In genomic region chr18:25725461-25725860, GRCh38 we compare ENCODE assay signal across 23 cellular contexts.
"Had no signal": no experiment of that assay in that cellular context is flagged by ENCODE, and none has a peak within 500 bp of the region (broad histone marks: within the 10 kb centered on the region; RNA-seq: fewer than 3 reads in every experiment).

No MANE protein-coding gene starts in this region.

- H3K27ac Mint-ChIP-seq: memory B cell, progenitor cell of endocrine pancreas, type B pancreatic cell had no signal

- H3K4me3 ChIP-seq: dorsolateral prefrontal cortex, esophagus muscularis mucosa, gastroesophageal sphincter, left ventricle myocardium inferior, lower lobe of right lung, pancreas, thyroid gland, uterus had no signal

- ATAC-seq: gastroesophageal sphincter, left cardiac atrium, lower lobe of right lung, pancreas, right cardiac atrium had no signal

- H3K27me3 ChIP-seq: pancreas, thyroid gland, uterus had no signal

- H3K4me1 ChIP-seq: esophagus muscularis mucosa, gastroesophageal sphincter, left ventricle myocardium inferior, lower lobe of right lung, pancreas, thyroid gland, uterus had no signal

- H3K4me1 Mint-ChIP-seq: memory B cell had no signal

- H3K4me3 Mint-ChIP-seq: memory B cell, neural crest cell, type B pancreatic cell had no signal

- H3K27ac ChIP-seq: epithelial cell of prostate, esophagus muscularis mucosa, gastroesophageal sphincter, left ventricle myocardium inferior, lower lobe of right lung, pancreas, thyroid gland, uterus had no signal

- H3K36me3 ChIP-seq: esophagus muscularis mucosa, gastroesophageal sphincter, left ventricle myocardium inferior, lower lobe of right lung, pancreas, thyroid gland, uterus had no signal

- H3K36me3 Mint-ChIP-seq: memory B cell, type B pancreatic cell had no signal

- H3K9me3 ChIP-seq: lower lobe of right lung, pancreas, thyroid gland, uterus had no signal

- DNase-seq: cortex of kidney; effector memory CD4-positive, alpha-beta T cell; kidney; left cardiac atrium; left ventricle myocardium inferior; lower lobe of right lung; midbrain; occipital lobe; pancreas; right cardiac atrium; small intestine; stimulated activated CD4-positive, alpha-beta T cell treated with anti-CD3 and anti-CD28 coated beads, Interleukin-12 subunit alpha, Interleukin-12 subunit beta, amount 100 ng/mL, for 4 hours; stimulated activated naive CD4-positive, alpha-beta T cell treated with Interleukin-2 at 50 U/mL for 16 hours; thyroid gland; uterus had no signal
